ENCODE assay signal across 21 cellular contexts in the genomic region with DNA sequence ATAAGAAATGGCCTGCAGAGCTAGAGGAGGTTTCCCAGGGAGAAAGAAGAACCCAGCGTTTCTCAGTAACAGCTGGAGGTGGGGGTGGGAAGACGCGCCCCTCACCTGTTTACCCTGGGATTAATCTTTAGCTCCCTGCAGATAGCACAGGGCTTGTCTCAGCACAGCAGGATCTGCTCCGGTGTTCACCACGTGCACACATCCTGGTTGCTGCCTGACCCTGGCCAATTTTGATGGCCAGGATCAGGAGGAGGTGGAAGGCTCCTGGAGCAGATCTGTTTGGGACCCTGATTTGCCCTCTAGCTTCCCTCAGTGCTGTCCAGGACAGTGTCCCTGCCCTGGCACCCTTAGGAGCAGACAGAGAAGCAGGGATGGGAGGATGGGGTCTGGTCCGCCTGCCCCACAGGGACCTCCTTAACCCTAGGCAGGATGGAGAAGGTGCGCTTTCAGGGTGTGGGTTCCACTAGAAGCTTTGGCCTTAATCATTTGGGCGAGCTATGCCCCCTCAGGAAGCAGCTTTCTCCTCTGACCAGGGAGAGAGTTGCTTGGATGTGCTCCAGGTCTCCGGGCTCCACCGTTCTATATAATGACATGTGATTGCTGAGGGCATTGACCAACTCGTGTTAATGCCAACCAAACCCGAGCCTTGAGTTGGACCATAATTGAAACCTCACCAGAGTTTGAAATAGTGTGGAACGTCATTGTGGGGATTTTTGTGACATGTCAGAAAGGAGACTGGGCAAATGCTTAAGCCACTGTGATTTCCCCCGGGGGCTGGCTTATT. TPM values are rescaled to one million over a fixed set of nuclear protein-coding genes. Genes with fewer than 3 reads are reported as not detected.
DNase-seq lines count a peak whose midpoint lies in the region; ATAC-seq, FAIRE-seq and TF ChIP-seq lines count a peak whose summit lies in the region.
"Had no signal": no experiment of that assay in that cellular context is flagged by ENCODE, and none has a peak within 500 bp of the region (broad histone marks: within the 10 kb centered on the region; RNA-seq: fewer than 3 reads in every experiment).

No MANE protein-coding gene starts in this region.

- H3K4me3 Mint-ChIP-seq in stimulated activated memory B cell treated with anti-CD40 and anti-IgM and Interleukin-4, amounts not matched to agents 10 μg/mL and 1 μg/mL and 100 μg/mL, for 72 hours = no peak overlapping the region

- no peak overlapping the region for H3K18ac ChIP-seq in IMR-90 (ENCODE audit: low read depth, low read length)

- no peak overlapping the region for H2AK9ac ChIP-seq in IMR-90 (replicated peaks; ENCODE audit: low read depth, low read length, poor library complexity)

- peaks cover 9% of the 10 kb centered on the region for H3K27me3 ChIP-seq in IMR-90 (ENCODE audit: control insufficient read depth, insufficient read depth, low read length)
- no peaks in the 10 kb centered on the region for H3K27me3 ChIP-seq in K562 (ENCODE audit: control insufficient read depth in 2 of 2, insufficient read depth in 2 of 2, low read length in 2 of 2)
- H3K27me3 ChIP-seq in thyroid gland = no peaks in the 10 kb centered on the region

- no peaks in the 10 kb centered on the region for H3K36me3 ChIP-seq in IMR-90 (ENCODE audit: control insufficient read depth, insufficient read depth, low read length)
- no peaks in the 10 kb centered on the region for H3K36me3 ChIP-seq in K562 (ENCODE audit: control insufficient read depth, insufficient read depth, low read length)
- H3K36me3 ChIP-seq in thyroid gland = no peaks in the 10 kb centered on the region

- no peak overlapping the region for H4K5ac ChIP-seq in IMR-90 (ENCODE audit: low read depth, low read length)

- no peak overlapping the region for H3K23ac ChIP-seq in IMR-90 (ENCODE audit: low read depth, low read length)

- no peak overlapping the region for H4K91ac ChIP-seq in IMR-90 (ENCODE audit: insufficient read depth, low read depth, low read length)

- no peak overlapping the region for H2BK15ac ChIP-seq in IMR-90 (ENCODE audit: low read depth, low read length)

- H3K9me3 ChIP-seq in IMR-90 (ENCODE audit: control insufficient read depth, insufficient read depth, low read length) (no peaks in the 10 kb centered on the region), K562 (replicated peaks; ENCODE audit: control insufficient read depth, insufficient read depth, low read depth, low read length) (no peaks in the 10 kb centered on the region), thyroid gland (no peaks in the 10 kb centered on the region)

- H3K27ac Mint-ChIP-seq in stimulated activated memory B cell treated with anti-CD40 and anti-IgM and Interleukin-4, amounts not matched to agents 10 μg/mL and 1 μg/mL and 100 μg/mL, for 72 hours = peak overlapping the region; percentile 35

- no peaks in the 10 kb centered on the region for H3K79me1 ChIP-seq in IMR-90 (ENCODE audit: low read depth in 1 of 2, low read length in 2 of 2)

- H3K9me1 ChIP-seq in IMR-90 (ENCODE audit: insufficient read depth, low read length) = 0 out of 2 replicates have a peak, but pooled peaks cover 4% of the 10 kb centered on the region
- H3K9me1 ChIP-seq in K562 (ENCODE audit: control insufficient read depth, insufficient read depth, low read length) = peaks cover 3% of the 10 kb centered on the region

- intact Hi-C loops in IMR-90 (cut with micrococcal nuclease) (no loop called here), K562 (cut with micrococcal nuclease) (no loop called here), thyroid gland (cut with DNase I) (no loop called here)

- no peak overlapping the region for H2BK120ac ChIP-seq in IMR-90 (ENCODE audit: low read depth, low read length)

- no peak overlapping the region for H3K4me2 ChIP-seq in IMR-90 (ENCODE audit: low read depth, low read length)
- H3K4me2 ChIP-seq in K562 (ENCODE audit: insufficient read depth, low read length) = no peak overlapping the region
- H3K4me2 ChIP-seq: smooth muscle cell had no signal

- TF ChIP-seq POLR2A in IMR-90 (IDR thresholded peaks at IDR 0.05; ENCODE audit: low read depth, low read length) = no peak
- TF ChIP-seq POLR2A in K562 (conservative IDR thresholded peaks at IDR 0.05) = no peak
- no peak for TF ChIP-seq POLR2A in thyroid gland (IDR thresholded peaks at IDR 0.05)

- no peak overlapping the region for H3K4ac ChIP-seq in IMR-90 (ENCODE audit: low read depth, low read length)

- H2BK20ac ChIP-seq in IMR-90 (ENCODE audit: low read depth, low read length) = no peak overlapping the region

- H2BK5ac ChIP-seq in IMR-90 (ENCODE audit: low read depth, low read length, poor library complexity, severe bottlenecking) = no peak overlapping the region

- FAIRE-seq in K562 (lab: Jason Lieb, UNC) = no peak

- H2AFZ ChIP-seq in IMR-90 (replicated peaks; ENCODE audit: low read length, poor library complexity) = no peak overlapping the region
- H2AFZ ChIP-seq in K562 (ENCODE audit: low read depth, low read length) = no peak overlapping the region
- H2AFZ ChIP-seq: parathyroid adenoma had no signal

- no peaks in the 10 kb centered on the region for H3K9me3 Mint-ChIP-seq in stimulated activated memory B cell treated with anti-CD40 and anti-IgM and Interleukin-4, amounts not matched to agents 10 μg/mL and 1 μg/mL and 100 μg/mL, for 72 hours

- H3K27ac ChIP-seq in IMR-90 (ENCODE audit: insufficient read depth, low read length) (no peak overlapping the region), K562 (ENCODE audit: extremely low read depth, low read depth, low read length) (no peak overlapping the region), thyroid gland (no peak overlapping the region)
- H3K27ac ChIP-seq: parathyroid adenoma had no signal

- peak overlapping the region; percentile 49; the same call in 1 of the 2 replicates for H2AK5ac ChIP-seq in IMR-90 (ENCODE audit: low read depth, low read length)

- H3K27me3 Mint-ChIP-seq in stimulated activated memory B cell treated with anti-CD40 and anti-IgM and Interleukin-4, amounts not matched to agents 10 μg/mL and 1 μg/mL and 100 μg/mL, for 72 hours = peaks cover 22% of the 10 kb centered on the region

- TF ChIP-seq CTCF in IMR-90 (conservative IDR thresholded peaks at IDR 0.05; ENCODE audit: low read depth, low read length) (no peak), K562 (IDR thresholded peaks at IDR 0.05 in 2 of 3, conservative IDR thresholded peaks at IDR 0.05 in 1 of 3; ENCODE audit: insufficient read depth in 2 of 3, low read depth in 1 of 3, low read length in 3 of 3) (no peak), thyroid gland (IDR thresholded peaks at IDR 0.05) (no peak)

- DNase-seq in DMS 273 (lab: John Stamatoyannopoulos, UW; ENCODE audit: unreplicated experiment) (peak; percentile 15), DMS 273 treated with DMSO at 0.1 percent for 48 hours (lab: John Stamatoyannopoulos, UW) (no peak), IMR-90 (no peak), K562 (ENCODE audit: extremely low read depth in 1 of 4, low spot score in 3 of 4) (no peak), thyroid gland (no peak)
- DNase-seq: activated CD8-positive, alpha-beta memory T cell treated with anti-CD3 and anti-CD28 coated beads, Interleukin-2, amount 50 U/mL, for 48 hours; activated naive CD4-positive, alpha-beta T cell treated with anti-CD3 and anti-CD28 coated beads, Interleukin-2, amount 50 U/mL, for 16 hours; head of caudate nucleus; islet precursor cell; KBM-7; NCI-H1092 treated with DMSO at 0.1 percent for 48 hours; NCI-H226; OCI-M1; stimulated activated naive CD8-positive, alpha-beta T cell treated with anti-CD3 and anti-CD28 coated beads, Interleukin-15, Interleukin-2, amounts not matched to agents 100 U/mL and 50 U/mL, for 24 hours had no signal

- in situ Hi-C loops in IMR-90 (cut with MboI; ENCODE audit: low sequenced_read_pairs) = no loop called here
- in situ Hi-C loops in K562 (cut with MboI) = loop anchor here (5.0 to 25.0 kb wide), 2 partner anchors 97 to 552 kb away; a partner anchor contains a TSS

- CTCF ChIA-PET in IMR-90 (lab: Yijun Ruan, JAX) = no interaction called here
- CTCF ChIA-PET in K562 (lab: Yijun Ruan, JAX; ENCODE audit: low intra/inter-chr PET ratio) = no interaction called here

- ATAC-seq in IMR-90 (ENCODE audit: low read depth) (no peak), K562 (no peak), GM21381 (IDR thresholded peaks at IDR 0.05; ENCODE audit: unreplicated experiment) (no peak), GM19035 (IDR thresholded peaks at IDR 0.05; ENCODE audit: unreplicated experiment) (no peak)
- peak; percentile 73 for ATAC-seq in stimulated activated memory B cell treated with anti-CD40 and anti-IgM and Interleukin-4, amounts not matched to agents 10 μg/mL and 1 μg/mL and 100 μg/mL, for 72 hours
- ATAC-seq: HCT116 had no signal

- dilution Hi-C loops in IMR-90 (cut with HindIII; ENCODE audit: low sequenced_read_pairs, unreplicated experiment) = no loop called here

- H3K9ac ChIP-seq in IMR-90 (ENCODE audit: low read depth, low read length) (no peak overlapping the region), K562 (ENCODE audit: insufficient read depth in 1 of 2, low read depth in 2 of 2, low read length in 2 of 2) (no peak overlapping the region)
- H3K9ac ChIP-seq: parathyroid adenoma had no signal

- TF ChIP-seq RAD21 in IMR-90 (IDR thresholded peaks at IDR 0.05; ENCODE audit: low read length) = no peak
- TF ChIP-seq RAD21 in K562 (CRISPR knock-in tag; conservative IDR thresholded peaks at IDR 0.05 in 1 of 2, IDR thresholded peaks at IDR 0.05 in 1 of 2) = no peak

- H3K4me1 Mint-ChIP-seq in stimulated activated memory B cell treated with anti-CD40 and anti-IgM and Interleukin-4, amounts not matched to agents 10 μg/mL and 1 μg/mL and 100 μg/mL, for 72 hours = peaks cover 83% of the 10 kb centered on the region

- H4K20me1 ChIP-seq in IMR-90 (ENCODE audit: insufficient read depth, low read length) (no peaks in the 10 kb centered on the region), K562 (replicated peaks; ENCODE audit: control insufficient read depth, insufficient read depth, low read length) (0 out of 2 replicates have a peak, but pooled peaks cover 2% of the 10 kb centered on the region)

- H4K8ac ChIP-seq in IMR-90 (ENCODE audit: low read depth in 2 of 2, low read length in 2 of 2) = no peak overlapping the region

- no peaks in the 10 kb centered on the region for H3K36me3 Mint-ChIP-seq in stimulated activated memory B cell treated with anti-CD40 and anti-IgM and Interleukin-4, amounts not matched to agents 10 μg/mL and 1 μg/mL and 100 μg/mL, for 72 hours

- POLR2A ChIA-PET in IMR-90 (lab: Charles Lee; ENCODE audit: unreplicated experiment) = no interaction called here
- POLR2A ChIA-PET in K562 (lab: Yijun Ruan, JAX) = no interaction called here

- H3K4me1 ChIP-seq in IMR-90 (ENCODE audit: control insufficient read depth, insufficient read depth, low read length) (peaks cover 13% of the 10 kb centered on the region), K562 (replicated peaks in 1 of 2; ENCODE audit: control insufficient read depth in 2 of 2, insufficient read depth in 2 of 2, low read length in 2 of 2) (peaks cover 13 to 24% of the 10 kb centered on the region in 2 experiments), thyroid gland (peaks cover 12 to 20% of the 10 kb centered on the region in 2 donors)

- 90% methylated on average over 4 of the region's 14 CpGs; no CpG with 5 or more reads in 1 of the 2 experiments for WGBS in IMR-90 (ENCODE audit: extremely low coverage in 2 of 2, insufficient read length in 1 of 2), 2 experiments
- 28% methylated on average over 14 of the region's 14 CpGs for WGBS in K562 (ENCODE audit: insufficient coverage, low coverage, missing lambda C conversion rate)
- 79 to 80% methylated on average over 11 to 14 of the region's 14 CpGs for WGBS in thyroid gland, 2 donors

- no peak overlapping the region for H3K56ac ChIP-seq in IMR-90 (ENCODE audit: extremely low read depth, insufficient read depth, low read length)

- no peaks in the 10 kb centered on the region for H3K79me2 ChIP-seq in K562 (ENCODE audit: control insufficient read depth, insufficient read depth, low read length)
- H3K79me2 ChIP-seq: parathyroid adenoma had no signal

- no TSS peak for BruUV-seq in IMR-90 (replicated peaks; lab: Mats Ljungman, UMichigan)
- BruUV-seq in K562 (replicated peaks; lab: Mats Ljungman, UMichigan) = no TSS peak

- TF ChIP-seq EP300 in K562 (IDR thresholded peaks at IDR 0.05; ENCODE audit: low read length) = no peak

- H3K14ac ChIP-seq in IMR-90 (replicated peaks; ENCODE audit: low read depth, low read length) = no peak overlapping the region

- no peak overlapping the region for H3K4me3 ChIP-seq in IMR-90 (ENCODE audit: insufficient read depth, low read depth, low read length)
- no peak overlapping the region for H3K4me3 ChIP-seq in K562
- H3K4me3 ChIP-seq in thyroid gland (replicated peaks in 1 of 3) = no peak overlapping the region
- H3K4me3 ChIP-seq: smooth muscle cell had no signal

RNA-seq across cellular contexts. Expression of a gene that starts 19.3 kb away (rescaled TPM):
- total RNA-seq in IMR-90 (2012; rRNA removed) (under 0.01 TPM in 2 replicates), K562 (2014; rRNA removed) (0.69 TPM in 1 of 2 replicates, not detected in the other), K562 (2014; rRNA removed; fragmentation: Illumina TruSeq; extraction: Trizol) (not detected in 2 replicates), K562 (2015; rRNA removed; fragmentation: Illumina TruSeq; extraction: Trizol) (0.11 TPM in 1 of 2 replicates, not detected in the other), K562 (2021) (0.07 TPM in 1 of 2 replicates, not detected in the other), thyroid gland (not detected)
- polyA plus RNA-seq in IMR-90 (2012; rRNA removed) (0.02 and 0.03 TPM in 2 replicates), K562 (2011; rRNA removed) (0.04 TPM in 1 of 2 replicates, not detected in the other), K562 (2014; fragmentation: Illumina TruSeq; extraction: Trizol) (not detected in 2 replicates), K562 (2014; fragmentation: Nextera tagmentation; extraction: Ambion mirVana) (under 1 TPM in 1 of 2 experiments, not detected in 1; 0.06 TPM), K562 (2014; rRNA removed) (not detected in 2 replicates)
- 0.04 TPM in 1 of 2 replicates, not detected in the other for polyA plus RNA-seq in IMR-90 (2012; cell fraction: cytosol; rRNA removed)
- polyA plus RNA-seq in IMR-90 (2012; cell fraction: nucleus; rRNA removed; ENCODE audit: low replicate concordance) = 0.34 and 0.37 TPM in 2 replicates
- total RNA-seq in K562 (2011; cell fraction: chromatin; rRNA removed; ENCODE audit: low replicate concordance) = 0.16 TPM in 1 of 2 replicates, not detected in the other
- not detected in 2 replicates for total RNA-seq in K562 (2011; cell fraction: nucleolus; rRNA removed)
- not detected in 2 replicates for total RNA-seq in K562 (2011; cell fraction: nucleoplasm; rRNA removed)
- not detected in 2 replicates for polyA plus RNA-seq in K562 (2011; cell fraction: cytosol; rRNA removed)
- 0.06 TPM in 1 of 2 replicates, not detected in the other for polyA plus RNA-seq in K562 (2011; cell fraction: nucleus; rRNA removed)
- 0.08 and 0.21 TPM in 2 replicates for polyA plus RNA-seq in K562 (2012)
- polyA minus RNA-seq in K562 (2011; rRNA and poly(A)+ RNA removed) = not detected in 2 replicates
- polyA minus RNA-seq in K562 (2011; cell fraction: cytosol; rRNA and poly(A)+ RNA removed) = not detected in 2 replicates
- not detected in 2 replicates for polyA minus RNA-seq in K562 (2011; cell fraction: nucleus; rRNA and poly(A)+ RNA removed)
- total RNA-seq: A172, smooth muscle cell had no signal

RNA-seq across cellular contexts. Expression of a gene that starts 40.5 kb away (rescaled TPM):
- total RNA-seq in IMR-90 (2012; rRNA removed) = 115 and 143 TPM in 2 replicates
- 97.6 and 114 TPM in 2 replicates for polyA plus RNA-seq in IMR-90 (2012; rRNA removed)
- polyA plus RNA-seq in IMR-90 (2012; cell fraction: cytosol; rRNA removed) = 84.8 and 104 TPM in 2 replicates
- polyA plus RNA-seq in IMR-90 (2012; cell fraction: nucleus; rRNA removed; ENCODE audit: low replicate concordance) = 45.4 and 104 TPM in 2 replicates
- 19.1 and 56.0 TPM in 2 replicates for total RNA-seq in K562 (2011; cell fraction: chromatin; rRNA removed; ENCODE audit: low replicate concordance)
- total RNA-seq in K562 (2011; cell fraction: nucleolus; rRNA removed) = 46.4 and 51.1 TPM in 2 replicates
- total RNA-seq in K562 (2011; cell fraction: nucleoplasm; rRNA removed) = 29.2 and 47.6 TPM in 2 replicates
- 51.8 and 85.3 TPM in 2 replicates for total RNA-seq in K562 (2014; rRNA removed)
- total RNA-seq in K562 (2014; rRNA removed; fragmentation: Illumina TruSeq; extraction: Trizol) = 45.4 and 47.2 TPM in 2 replicates
- 51.0 and 52.7 TPM in 2 replicates for total RNA-seq in K562 (2015; rRNA removed; fragmentation: Illumina TruSeq; extraction: Trizol)
- 67.8 and 69.2 TPM in 2 replicates for total RNA-seq in K562 (2021)
- polyA plus RNA-seq in K562 (2011; rRNA removed) = 60.4 and 68.9 TPM in 2 replicates
- 79.6 and 131 TPM in 2 replicates for polyA plus RNA-seq in K562 (2011; cell fraction: cytosol; rRNA removed)
- polyA plus RNA-seq in K562 (2011; cell fraction: nucleus; rRNA removed) = 40.8 and 61.4 TPM in 2 replicates
- 44.7 and 52.7 TPM in 2 replicates for polyA plus RNA-seq in K562 (2012)
- polyA plus RNA-seq in K562 (2014; fragmentation: Illumina TruSeq; extraction: Trizol) = 50.3 and 58.1 TPM in 2 replicates
- 10 to 100 TPM; 31.5 to 48.8 TPM for polyA plus RNA-seq in K562 (2014; fragmentation: Nextera tagmentation; extraction: Ambion mirVana)
- 45.3 and 48.9 TPM in 2 replicates for polyA plus RNA-seq in K562 (2014; rRNA removed)
- polyA minus RNA-seq in K562 (2011; rRNA and poly(A)+ RNA removed) = 51.0 and 71.0 TPM in 2 replicates
- polyA minus RNA-seq in K562 (2011; cell fraction: cytosol; rRNA and poly(A)+ RNA removed) = 68.5 and 68.7 TPM in 2 replicates
- 17.6 and 24.5 TPM in 2 replicates for polyA minus RNA-seq in K562 (2011; cell fraction: nucleus; rRNA and poly(A)+ RNA removed)
- total RNA-seq in thyroid gland = 10 to 100 TPM; 51.6 to 89.7 (median 74.2) TPM

RNA-seq across cellular contexts. Expression of a gene that starts 41.4 kb away (rescaled TPM):
- 158 and 177 TPM in 2 replicates for total RNA-seq in IMR-90 (2012; rRNA removed)
- polyA plus RNA-seq in IMR-90 (2012; rRNA removed) = 222 and 283 TPM in 2 replicates
- 148 and 255 TPM in 2 replicates for polyA plus RNA-seq in IMR-90 (2012; cell fraction: cytosol; rRNA removed)
- 57.9 and 153 TPM in 2 replicates for polyA plus RNA-seq in IMR-90 (2012; cell fraction: nucleus; rRNA removed; ENCODE audit: low replicate concordance)
- total RNA-seq in K562 (2011; cell fraction: chromatin; rRNA removed; ENCODE audit: low replicate concordance) = 75.3 and 99.4 TPM in 2 replicates
- total RNA-seq in K562 (2011; cell fraction: nucleolus; rRNA removed) = 77.6 and 88.4 TPM in 2 replicates
- total RNA-seq in K562 (2011; cell fraction: nucleoplasm; rRNA removed) = 86.2 and 92.8 TPM in 2 replicates
- total RNA-seq in K562 (2014; rRNA removed) = 234 and 278 TPM in 2 replicates
- total RNA-seq in K562 (2014; rRNA removed; fragmentation: Illumina TruSeq; extraction: Trizol) = 274 and 289 TPM in 2 replicates
- 266 and 281 TPM in 2 replicates for total RNA-seq in K562 (2015; rRNA removed; fragmentation: Illumina TruSeq; extraction: Trizol)
- 131 and 132 TPM in 2 replicates for total RNA-seq in K562 (2021)
- polyA plus RNA-seq in K562 (2011; rRNA removed) = 120 and 151 TPM in 2 replicates
- polyA plus RNA-seq in K562 (2011; cell fraction: cytosol; rRNA removed) = 249 and 264 TPM in 2 replicates
- 86.3 and 104 TPM in 2 replicates for polyA plus RNA-seq in K562 (2011; cell fraction: nucleus; rRNA removed)
- 144 and 316 TPM in 2 replicates for polyA plus RNA-seq in K562 (2012)
- polyA plus RNA-seq in K562 (2014; fragmentation: Illumina TruSeq; extraction: Trizol) = 271 and 366 TPM in 2 replicates
- polyA plus RNA-seq in K562 (2014; fragmentation: Nextera tagmentation; extraction: Ambion mirVana) = 100 to 1,000 TPM; 274 to 281 TPM
- 236 and 249 TPM in 2 replicates for polyA plus RNA-seq in K562 (2014; rRNA removed)
- polyA minus RNA-seq in K562 (2011; rRNA and poly(A)+ RNA removed) = 231 and 354 TPM in 2 replicates
- 87.0 and 105 TPM in 2 replicates for polyA minus RNA-seq in K562 (2011; cell fraction: cytosol; rRNA and poly(A)+ RNA removed)
- 38.2 and 60.6 TPM in 2 replicates for polyA minus RNA-seq in K562 (2011; cell fraction: nucleus; rRNA and poly(A)+ RNA removed)
- total RNA-seq in thyroid gland = 100 to 1,000 TPM in 3 of 4 donors, 10 to 100 TPM in 1; 96.9 to 216 (median 145) TPM
